ENCODE assay signal across 15 cellular contexts in genomic region chr7:41568135-41568534, GRCh38.
"Had no signal": no experiment of that assay in that cellular context is flagged by ENCODE, and none has a peak within 500 bp of the region (broad histone marks: within the 10 kb centered on the region; RNA-seq: fewer than 3 reads in every experiment).

No MANE protein-coding gene starts in this region.

- H3K36me3 ChIP-seq: pancreas, stomach, thoracic aorta, vagina had no signal

- H3K9me3 Mint-ChIP-seq: neural crest cell had no signal

- H3K36me3 Mint-ChIP-seq: activated naive CD8-positive, alpha-beta T cell treated with anti-CD3 and anti-CD28 coated beads, Interleukin-2, amount 10 ng/mL, durations not matched to agents 7 days and 5 days had no signal

- H3K27ac ChIP-seq: dorsolateral prefrontal cortex, pancreas, stomach, vagina had no signal

- H3K4me3 ChIP-seq: dorsolateral prefrontal cortex, pancreas, stomach, thoracic aorta, vagina had no signal

- H3K9me3 ChIP-seq: pancreas, stomach, thoracic aorta, vagina had no signal

- H3K27ac Mint-ChIP-seq: activated naive CD8-positive, alpha-beta T cell treated with anti-CD3 and anti-CD28 coated beads, Interleukin-2, amount 10 ng/mL, durations not matched to agents 7 days and 5 days had no signal

- H3K4me3 Mint-ChIP-seq: activated naive CD8-positive, alpha-beta T cell treated with anti-CD3 and anti-CD28 coated beads, Interleukin-2, amount 10 ng/mL, durations not matched to agents 7 days and 5 days; neural crest cell had no signal

- H3K27me3 ChIP-seq: pancreas, vagina had no signal

- DNase-seq: activated CD4-positive, alpha-beta T cell treated with anti-CD3 and anti-CD28 coated beads, Interleukin-2, amount 50 U/mL, for 48 hours; activated gamma-delta T cell treated with Interleukin-2 at 50 U/mL for 16 hours; activated naive CD8-positive, alpha-beta T cell treated with anti-CD3 and anti-CD28 coated beads, Interleukin-2, amount 10 ng/mL, durations not matched to agents 7 days and 5 days; activated T-cell treated with anti-CD3 and anti-CD28 coated beads, Interleukin-2, amount 50 U/mL, for 48 hours; aorta; dorsolateral prefrontal cortex; hypothalamus; kidney glomerular epithelial cell; pancreas; stimulated activated CD4-positive, alpha-beta T cell treated with anti-CD3 and anti-CD28 coated beads, Interleukin-4, amount 100 ng/mL, for 1 hour; stomach had no signal

- H3K4me1 Mint-ChIP-seq: activated naive CD8-positive, alpha-beta T cell treated with anti-CD3 and anti-CD28 coated beads, Interleukin-2, amount 10 ng/mL, durations not matched to agents 7 days and 5 days had no signal

- H3K4me1 ChIP-seq: pancreas, stomach, vagina had no signal

- H3K27me3 Mint-ChIP-seq: activated naive CD8-positive, alpha-beta T cell treated with anti-CD3 and anti-CD28 coated beads, Interleukin-2, amount 10 ng/mL, durations not matched to agents 7 days and 5 days had no signal

- ATAC-seq: esophagus mucosa had no signal
